In the genomic region with DNA sequence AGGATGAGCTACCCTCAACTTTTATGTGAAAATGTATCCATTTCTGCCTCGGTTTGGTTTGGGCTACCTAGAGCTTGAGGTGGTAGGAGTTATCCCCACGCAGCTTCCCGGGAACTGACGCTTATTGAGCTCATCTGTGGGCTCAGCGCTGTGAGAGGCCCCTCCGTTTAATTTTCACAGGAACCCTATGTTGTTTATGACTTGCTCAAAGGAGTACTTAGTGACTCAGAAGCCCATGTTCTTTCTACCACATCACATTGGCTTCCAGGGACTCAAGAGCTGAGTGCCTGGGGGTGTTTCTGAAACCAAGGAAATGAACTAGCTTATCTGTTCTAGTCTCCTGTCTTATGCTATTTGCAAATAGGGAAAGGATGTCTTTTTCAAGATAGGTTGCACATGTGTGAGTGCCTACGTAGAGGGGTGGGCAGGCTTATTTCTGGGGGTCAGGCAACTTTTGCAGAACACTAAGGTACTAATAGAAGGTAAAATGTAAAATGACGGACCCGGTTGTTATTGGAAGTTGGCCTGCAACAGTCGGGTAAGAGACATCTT, we compare ENCODE assay signal across 10 cellular contexts. TPM values are rescaled to one million over a fixed set of nuclear protein-coding genes. Genes with fewer than 3 reads are reported as not detected.
DNase-seq lines count a peak whose midpoint lies in the region; ATAC-seq and TF ChIP-seq lines count a peak whose summit lies in the region.
"Had no signal": no experiment of that assay in that cellular context is flagged by ENCODE, and none has a peak within 500 bp of the region (broad histone marks: within the 10 kb centered on the region; RNA-seq: fewer than 3 reads in every experiment).

No MANE protein-coding gene starts in this region.

- H3K36me3 ChIP-seq in brain microvascular endothelial cell (replicated peaks), result peaks cover 56% of the 10 kb centered on the region

- in situ Hi-C loops in brain microvascular endothelial cell (cut with HindIII; ENCODE audit: low pct_ligation_motif_present, low sequenced_read_pairs), result no loop called here

- ATAC-seq in HG03095 (IDR thresholded peaks at IDR 0.05; ENCODE audit: unreplicated experiment) (no peak), left ventricle myocardium superior (no peak), GM19395 (IDR thresholded peaks at IDR 0.05; ENCODE audit: unreplicated experiment) (no peak)
- ATAC-seq: body of pancreas had no signal

- no peaks in the 10 kb centered on the region for H3K27me3 ChIP-seq in brain microvascular endothelial cell (replicated peaks)
- H3K27me3 ChIP-seq: body of pancreas had no signal

- H3K27ac ChIP-seq in brain microvascular endothelial cell, result peak overlapping the region; percentile 34
- H3K27ac ChIP-seq: body of pancreas, parathyroid adenoma had no signal

- intact Hi-C loops in left ventricle myocardium superior (cut with micrococcal nuclease), result no loop called here

- DNase-seq in COLO829 (ENCODE audit: low spot score) (peak; percentile 45), RPMI7951 (ENCODE audit: low read depth) (peak; percentile 95), brain microvascular endothelial cell (no peak), left ventricle myocardium superior (no peak)
- peak; percentile 64 to 78 (median 68) for DNase-seq in stimulated activated CD4-positive, alpha-beta T cell treated with anti-CD3 and anti-CD28 coated beads, Interleukin-12 subunit alpha, Interleukin-12 subunit beta, amount 100 ng/mL, for 48 hours (ENCODE audit: low read depth in 2 of 3, low spot score in 1 of 3)
- no peak for DNase-seq in effector CD4-positive, alpha-beta T cell
- DNase-seq: body of pancreas had no signal

- no peak overlapping the region for H3K4me3 ChIP-seq in brain microvascular endothelial cell (ENCODE audit: low read depth, low read length)
- H3K4me3 ChIP-seq: body of pancreas had no signal

- no peak for TF ChIP-seq CTCF in brain microvascular endothelial cell (IDR thresholded peaks at IDR 0.05; ENCODE audit: low read depth, low read length, missing control alignments)

RNA-seq across cellular contexts. Expression of a gene that starts 40.5 kb away (rescaled TPM):
- 58.6 TPM in 2 replicates for total RNA-seq in RPMI7951 (2014; rRNA removed; shearing (Covaris generic))
- 57.1 TPM for total RNA-seq in left ventricle myocardium superior

Comparison
In these comparisons a context has a peak if more than half of its experiments do, and no peak if none do; other contexts are left out.
1. DNase-seq: peak in COLO829 (single experiment), RPMI7951 (single experiment) and stimulated activated CD4-positive, alpha-beta T cell treated with anti-CD3 and anti-CD28 coated beads, Interleukin-12 subunit alpha, Interleukin-12 subunit beta, amount 100 ng/mL, for 48 hours (3 of 3); none in brain microvascular endothelial cell (single experiment), effector CD4-positive, alpha-beta T cell (single experiment) and left ventricle myocardium superior (single experiment).